Comparison of ENCODE assay signal across 8 cellular contexts in the genomic region with DNA sequence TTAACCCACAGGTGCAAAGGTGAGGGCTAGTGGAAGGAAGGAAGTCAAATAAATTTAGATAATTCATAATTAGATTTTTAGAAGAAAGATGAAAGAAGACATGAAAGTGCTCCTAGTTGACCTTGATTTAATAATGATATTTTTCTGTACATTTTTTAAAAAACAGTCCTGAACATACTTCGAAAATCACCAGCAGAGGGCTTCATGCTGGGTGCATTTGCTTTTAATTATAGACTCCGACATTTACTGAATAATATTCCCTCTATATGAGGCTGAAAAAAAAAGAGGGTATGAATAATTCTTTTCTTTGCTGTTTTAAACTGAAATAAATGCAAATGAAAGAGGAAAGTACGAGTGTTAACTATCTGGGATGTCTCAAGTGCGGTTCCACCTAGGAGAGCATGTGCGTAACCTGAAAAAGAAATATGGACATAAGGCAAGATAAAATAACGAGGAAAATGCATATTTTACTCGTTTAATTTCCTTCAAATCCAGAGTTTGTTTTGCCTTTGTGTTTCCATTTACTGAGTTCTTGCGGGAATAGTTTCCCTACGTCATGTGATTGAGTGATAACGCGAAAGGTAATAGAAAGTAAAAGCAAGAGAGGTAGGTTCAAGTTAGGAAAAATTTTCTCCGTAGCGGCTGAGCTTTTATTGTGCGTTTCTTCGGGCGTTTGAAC. TPM values are rescaled to one million over a fixed set of nuclear protein-coding genes. Genes with fewer than 3 reads are reported as not detected.
DNase-seq lines count a peak whose midpoint lies in the region; ATAC-seq and TF ChIP-seq lines count a peak whose summit lies in the region.

No MANE protein-coding gene starts in this region.

- H3K27me3 ChIP-seq in breast epithelium = peaks cover 0 to 11% of the 10 kb centered on the region in 2 donors

- no peaks in the 10 kb centered on the region for H3K9me3 ChIP-seq in breast epithelium

- peaks cover 57% of the 10 kb centered on the region for H3K27me3 Mint-ChIP-seq in T-helper 1 cell treated with Interleukin-12 subunit alpha and Interleukin-12 subunit beta and Interleukin-4 antibody, amounts not matched to agents 30 μg/mL and 1 μg/mL, for 36 hours (ENCODE audit: low read depth)

- peak overlapping the region; percentile 34 to 69 for H3K27ac ChIP-seq in breast epithelium

- TF ChIP-seq CTCF in LNCaP clone FGC (IDR thresholded peaks at IDR 0.05; ENCODE audit: control insufficient read depth, extremely low read depth, insufficient read depth) = peak; percentile 50
- peak; percentile 44 to 58 (median 49) for TF ChIP-seq CTCF in breast epithelium (IDR thresholded peaks at IDR 0.05)

- intact Hi-C loops in breast epithelium (cut with DNase I; ENCODE audit: low total_unique reads) = loop anchor here (5.0 kb wide), 1 partner anchor 1147 kb away; no protein-coding TSS in a partner anchor

- H3K4me3 Mint-ChIP-seq in T-helper 1 cell treated with Interleukin-12 subunit alpha and Interleukin-12 subunit beta and Interleukin-4 antibody, amounts not matched to agents 30 μg/mL and 1 μg/mL, for 36 hours = peak overlapping the region; percentile 85

- H3K36me3 ChIP-seq in breast epithelium = no peaks in the 10 kb centered on the region

- peak; percentile 35 for ATAC-seq in GM21737 (IDR thresholded peaks at IDR 0.05; ENCODE audit: unreplicated experiment)

- no peaks in the 10 kb centered on the region for H3K9me3 Mint-ChIP-seq in T-helper 1 cell treated with Interleukin-12 subunit alpha and Interleukin-12 subunit beta and Interleukin-4 antibody, amounts not matched to agents 30 μg/mL and 1 μg/mL, for 36 hours

- peaks cover 17% of the 10 kb centered on the region for H3K4me1 Mint-ChIP-seq in T-helper 1 cell treated with Interleukin-12 subunit alpha and Interleukin-12 subunit beta and Interleukin-4 antibody, amounts not matched to agents 30 μg/mL and 1 μg/mL, for 36 hours (ENCODE audit: low read depth)

- no peaks in the 10 kb centered on the region for H3K36me3 Mint-ChIP-seq in T-helper 1 cell treated with Interleukin-12 subunit alpha and Interleukin-12 subunit beta and Interleukin-4 antibody, amounts not matched to agents 30 μg/mL and 1 μg/mL, for 36 hours (ENCODE audit: low read depth)

- H3K4me1 ChIP-seq in breast epithelium = no peaks in the 10 kb centered on the region

- TF ChIP-seq POLR2A in breast epithelium (IDR thresholded peaks at IDR 0.05) = no peak

- no peak for DNase-seq in T-helper 1 cell
- DNase-seq in LNCaP clone FGC (ENCODE audit: low read depth) = no peak
- DNase-seq in breast epithelium (ENCODE audit: low spot score in 2 of 2) = no peak
- DNase-seq in myocyte (ENCODE audit: low read depth) = peak; percentile 31
- no peak for DNase-seq in activated CD4-positive, CD25-positive, alpha-beta regulatory T cell (lab: John Stamatoyannopoulos, UW)
- no peak for DNase-seq in stimulated activated CD4-positive, alpha-beta T cell treated with anti-CD3 and anti-CD28 coated beads, Interleukin-15, amount 100 ng/mL, for 24 hours

- no peak overlapping the region for H3K27ac Mint-ChIP-seq in T-helper 1 cell treated with Interleukin-12 subunit alpha and Interleukin-12 subunit beta and Interleukin-4 antibody, amounts not matched to agents 30 μg/mL and 1 μg/mL, for 36 hours

- peak overlapping the region; percentile 61 for H3K4me3 ChIP-seq in LNCaP clone FGC (ENCODE audit: low read depth, low read length)
- peak overlapping the region; percentile 29 to 64 (median 53) for H3K4me3 ChIP-seq in breast epithelium

RNA-seq across cellular contexts. Expression of gene TFAP2B, which starts 3.1 kb away (rescaled TPM):
- total RNA-seq in breast epithelium (10 to 100 TPM in 2 of 3 donors, under 1 TPM in 1; under 0.01 to 25.0 (median 14.4) TPM), myocyte (not detected in 2 replicates)
- not detected for polyA plus RNA-seq in myocyte (2012)
